In the genomic region with DNA sequence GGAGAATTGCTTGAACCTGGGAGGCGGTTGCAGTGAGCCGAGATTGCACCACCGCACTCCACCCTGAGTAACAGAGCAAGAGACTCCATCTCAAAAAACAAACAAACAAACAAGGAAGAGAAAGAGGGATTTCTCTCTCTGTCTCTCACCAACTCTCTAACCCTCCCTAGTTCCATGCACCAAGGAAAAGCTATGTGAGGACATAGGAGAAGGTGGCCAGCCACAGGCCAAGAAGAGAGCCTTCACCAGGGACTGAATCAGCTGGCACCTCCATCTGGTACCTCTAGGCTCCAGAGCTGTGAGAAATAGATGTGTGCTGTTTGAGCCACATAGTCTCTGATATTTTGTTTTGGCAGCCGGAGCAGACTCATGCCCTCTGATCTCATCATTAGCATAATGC, we compare ENCODE assay signal across 22 cellular contexts. TPM values are rescaled to one million over a fixed set of nuclear protein-coding genes. Genes with fewer than 3 reads are reported as not detected.
"Had no signal": no experiment of that assay in that cellular context is flagged by ENCODE, and none has a peak within 500 bp of the region (broad histone marks: within the 10 kb centered on the region; RNA-seq: fewer than 3 reads in every experiment).

No MANE protein-coding gene starts in this region.

- H3K27ac ChIP-seq: adrenal gland, Peyer's patch had no signal

- H3K4me3 ChIP-seq: adrenal gland, Peyer's patch had no signal

- H3K36me3 ChIP-seq: adrenal gland, Peyer's patch had no signal

- H3K4me1 ChIP-seq: adrenal gland had no signal

- H3K27me3 ChIP-seq: adrenal gland, Peyer's patch had no signal

- H3K9me3 ChIP-seq: adrenal gland, Peyer's patch had no signal

- DNase-seq: activated CD4-positive, alpha-beta T cell treated with anti-CD3 and anti-CD28 coated beads for 48 hours; activated CD4-positive, alpha-beta T cell treated with anti-CD3 and anti-CD28 coated beads, Interleukin-2, amount 50 U/mL, for 4 hours; activated CD4-positive, CD25-positive, alpha-beta regulatory T cell treated with anti-CD3 and anti-CD28 coated beads, Interleukin-2, amount 50 U/mL, for 72 hours; activated CD8-positive, alpha-beta T cell treated with anti-CD3 and anti-CD28 coated beads, Interleukin-2, amount 10 ng/mL, durations not matched to agents 7 days and 5 days; activated naive CD4-positive, alpha-beta T cell treated with anti-CD3 and anti-CD28 coated beads, Interleukin-2, amount 50 U/mL, for 16 hours; activated naive CD8-positive, alpha-beta T cell treated with anti-CD3 and anti-CD28 coated beads, Interleukin-2, amount 10 ng/mL, durations not matched to agents 7 days and 5 days; activated T-cell treated with anti-CD3 and anti-CD28 coated beads, Interleukin-2, amount 50 U/mL, for 72 hours; anterior cingulate cortex; MM.1S; NCI-H1105; NCI-H1436; NCI-H1694 treated with DMSO at 0.1 percent for 48 hours; NCI-H2029 treated with DMSO at 0.1 percent for 48 hours; NCI-H345; NCI-H510A; NCI-H526 treated with DMSO at 0.1 percent for 48 hours; SHP77 treated with DMSO at 0.1 percent for 48 hours; T-helper 17 cell; T-helper 9 cell had no signal

RNA-seq across cellular contexts. Expression of gene SLC52A3, which starts 56.2 kb away (rescaled TPM):
- total RNA-seq: activated CD8-positive, alpha-beta T cell treated with anti-CD3 and anti-CD28 coated beads, Interleukin-2, amount 10 ng/mL, durations not matched to agents 7 days and 5 days; activated naive CD8-positive, alpha-beta T cell treated with anti-CD3 and anti-CD28 coated beads, Interleukin-2, amount 10 ng/mL, durations not matched to agents 7 days and 5 days; activated T-cell treated with anti-CD3 and anti-CD28 coated beads, Interleukin-2, amount 50 U/mL, for 72 hours; activated T-helper 2 cell treated with anti-CD3 and anti-CD28 coated beads, Interferon-gamma antibody, Interleukin-2, Interleukin-4, amounts not matched to agents 10 μg/mL and 5 μg/mL and 100 μg/mL, durations not matched to agents 14 hours and 24 hours and 36 hours; T-helper 17 cell had no signal
